12 cellular contexts compared by ENCODE assay signal in the genomic region with DNA sequence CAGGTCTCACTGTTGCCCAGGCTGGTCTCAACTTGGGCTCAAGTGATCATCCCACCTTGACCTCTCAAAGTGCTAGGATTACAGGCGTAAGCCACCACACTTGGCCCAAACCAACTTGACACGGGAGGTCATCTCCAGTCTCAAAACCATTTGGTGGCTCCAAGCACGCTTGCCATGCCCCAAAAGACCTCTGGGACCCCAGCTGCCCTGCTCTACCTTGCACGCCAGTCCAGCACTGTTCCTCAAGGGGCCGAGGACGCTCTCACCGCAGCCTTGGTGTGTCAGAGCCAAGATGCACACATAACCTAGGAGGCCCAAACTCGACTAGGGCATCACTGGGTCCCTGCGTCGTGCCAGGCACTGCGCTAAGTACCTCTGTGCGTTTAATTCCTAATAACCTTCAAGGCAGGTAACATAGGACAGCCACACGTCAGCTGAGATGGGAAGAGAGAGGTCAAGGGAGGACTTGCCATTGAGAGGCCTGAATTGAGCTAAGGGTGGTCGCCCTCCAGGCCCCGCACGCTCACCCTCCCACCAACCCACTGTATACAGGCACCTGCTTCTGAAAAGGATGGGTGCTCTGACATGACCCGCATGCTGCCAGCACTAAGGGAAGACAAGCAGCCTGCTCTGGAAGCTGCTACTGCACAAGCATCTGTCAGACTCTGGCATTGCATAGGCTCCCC. TPM values are rescaled to one million over a fixed set of nuclear protein-coding genes. Genes with fewer than 3 reads are reported as not detected.
DNase-seq lines count a peak whose midpoint lies in the region; TF ChIP-seq lines count a peak whose summit lies in the region.
"Had no signal": no experiment of that assay in that cellular context is flagged by ENCODE, and none has a peak within 500 bp of the region (broad histone marks: within the 10 kb centered on the region; RNA-seq: fewer than 3 reads in every experiment).

No MANE protein-coding gene starts in this region.

- H3K27me3 ChIP-seq in Peyer's patch = no peaks in the 10 kb centered on the region
- no peaks in the 10 kb centered on the region for H3K27me3 ChIP-seq in layer of hippocampus (ENCODE audit: control insufficient read depth, insufficient read depth, low read length)
- H3K27me3 ChIP-seq: testis had no signal

- H3K9me3 ChIP-seq in Peyer's patch = no peaks in the 10 kb centered on the region
- H3K9me3 ChIP-seq: testis had no signal

- DNase-seq in DMS 273 (lab: John Stamatoyannopoulos, UW; ENCODE audit: unreplicated experiment) = peak; percentile 75
- DNase-seq in DMS 273 treated with DMSO at 0.1 percent for 48 hours (lab: John Stamatoyannopoulos, UW) = no peak
- DNase-seq in Peyer's patch = peak in 2 of 3 donors; percentile 44 to 45
- no peak for DNase-seq in activated CD4-positive, CD25-positive, alpha-beta regulatory T cell (lab: John Stamatoyannopoulos, UW)
- DNase-seq in DMS53 (lab: John Stamatoyannopoulos, UW) = no peak
- DNase-seq: activated T-cell treated with anti-CD3 and anti-CD28 coated beads, Interleukin-2, amount 50 U/mL, for 4 hours; DMS79 treated with DMSO at 0.1 percent for 48 hours; NCI-H1930; stimulated activated CD4-positive, alpha-beta T cell treated with anti-CD3 and anti-CD28 coated beads, Interleukin-4, amount 100 ng/mL, for 1 hour; T1000; testis had no signal

- peaks cover 0 to 27% (median 7%) of the 10 kb centered on the region in 4 donors for H3K4me1 ChIP-seq in Peyer's patch

- no peak for TF ChIP-seq POLR2A in Peyer's patch (IDR thresholded peaks at IDR 0.05)

- no peak overlapping the region for H3K4me3 ChIP-seq in Peyer's patch
- H3K4me3 ChIP-seq: testis had no signal

- no peak for TF ChIP-seq CTCF in Peyer's patch (IDR thresholded peaks at IDR 0.05)

- peaks cover 0 to 43% (median 2%) of the 10 kb centered on the region in 3 donors for H3K36me3 ChIP-seq in Peyer's patch

- H3K27ac ChIP-seq in Peyer's patch (peak overlapping the region in 2 of 4 donors; percentile 65 to 76), layer of hippocampus (ENCODE audit: low read depth, low read length) (peak overlapping the region; percentile 75)
- H3K27ac ChIP-seq: testis had no signal

RNA-seq across cellular contexts. Expression of gene GAS2L1, which starts 4.6 kb away (rescaled TPM):
- 10 to 100 TPM; 20.6 to 63.1 (median 35.6) TPM for total RNA-seq in Peyer's patch

RNA-seq across cellular contexts. Expression of gene RASL10A, which starts 13.6 kb away (rescaled TPM):
- 1 to 10 TPM in 2 of 4 donors, under 1 TPM in 1, not detected in 1; 0.85 to 9.0 (median 5.6) TPM for total RNA-seq in Peyer's patch

RNA-seq across cellular contexts. Expression of gene EWSR1, which starts 33.8 kb away (rescaled TPM):
- total RNA-seq in Peyer's patch = 100 to 1,000 TPM; 186 to 444 (median 276) TPM

RNA-seq across cellular contexts. Expression of gene RHBDD3, which starts 34.1 kb away (rescaled TPM):
- total RNA-seq in Peyer's patch = 10 to 100 TPM; 25.4 to 47.2 (median 36.2) TPM

Comparison
In these comparisons a context has a peak if more than half of its experiments do, and no peak if none do; other contexts are left out.
1. DNase-seq: peak in DMS 273 (single experiment) and Peyer's patch (2 of 3); none in DMS 273 treated with DMSO at 0.1 percent for 48 hours (single experiment), activated CD4-positive, CD25-positive, alpha-beta regulatory T cell (0 of 4) and DMS53 (single experiment).